13 cellular contexts compared by ENCODE assay signal in genomic region chr3:52089691-52090090, GRCh38. TPM values are rescaled to one million over a fixed set of nuclear protein-coding genes. Genes with fewer than 3 reads are reported as not detected.
DNase-seq lines count a peak whose midpoint lies in the region; ATAC-seq and TF ChIP-seq lines count a peak whose summit lies in the region.
"Had no signal": no experiment of that assay in that cellular context is flagged by ENCODE, and none has a peak within 500 bp of the region (broad histone marks: within the 10 kb centered on the region; RNA-seq: fewer than 3 reads in every experiment).

No MANE protein-coding gene starts in this region.

- peak overlapping the region; percentile 94 for H3K18ac ChIP-seq in mesenchymal stem cell (ENCODE audit: low read depth in 1 of 2, low read length in 2 of 2)

- WGBS in mesenchymal stem cell: 50% methylated on average over 2 of the region's 4 CpGs

- H2BK15ac ChIP-seq in mesenchymal stem cell (ENCODE audit: low read depth, poor library complexity, severe bottlenecking): peak overlapping the region; percentile 82

- no peaks in the 10 kb centered on the region; the same call in 1 of the 2 replicates for H3K27me3 Mint-ChIP-seq in HFFc6 (ENCODE audit: insufficient read depth)

- H3K9me3 Mint-ChIP-seq in HFFc6: no peaks in the 10 kb centered on the region

- TF ChIP-seq CTCF in HFFc6 (IDR thresholded peaks at IDR 0.05) (no peak), coronary artery (IDR thresholded peaks at IDR 0.05) (no peak)

- H3K23ac ChIP-seq in mesenchymal stem cell (ENCODE audit: low read length in 2 of 2): no peak overlapping the region

- H4K91ac ChIP-seq in mesenchymal stem cell (ENCODE audit: low read length): peak overlapping the region; percentile 95

- H3K4me3 ChIP-seq in coronary artery (no peak overlapping the region), mesenchymal stem cell (ENCODE audit: insufficient read depth in 1 of 2, low read depth in 1 of 2, low read length in 2 of 2) (peak overlapping the region in 1 of 2 experiments; percentile 17)

- H3K79me1 ChIP-seq in mesenchymal stem cell (replicated peaks; ENCODE audit: low read length, poor library complexity, severe bottlenecking): peaks cover 2% of the 10 kb centered on the region

- H3K14ac ChIP-seq in mesenchymal stem cell (ENCODE audit: low read length in 2 of 2): no peak overlapping the region

- H2BK12ac ChIP-seq in mesenchymal stem cell (ENCODE audit: low read length in 2 of 2): peak overlapping the region; percentile 84 to 93

- peaks cover 65% of the 10 kb centered on the region for H3K4me1 ChIP-seq in mesenchymal stem cell (ENCODE audit: control insufficient read depth, insufficient read depth, low read depth, low read length)

- peak overlapping the region; percentile 98 for H3K27ac Mint-ChIP-seq in HFFc6

- peak overlapping the region; percentile 63 to 87 for H3K4ac ChIP-seq in mesenchymal stem cell (ENCODE audit: low read depth in 1 of 2, low read length in 2 of 2)

- peak overlapping the region; percentile 3 for H3K4me2 ChIP-seq in mesenchymal stem cell (ENCODE audit: low read length, poor library complexity, severe bottlenecking)

- peaks cover 71% of the 10 kb centered on the region for H3K4me1 Mint-ChIP-seq in HFFc6 (ENCODE audit: low read depth)

- peak overlapping the region; percentile 95 for H2AK5ac ChIP-seq in mesenchymal stem cell (ENCODE audit: low read length, severe bottlenecking)

- no peak for DNase-seq in HFFc6
- DNase-seq in coronary artery (ENCODE audit: low spot score): no peak
- no peak for DNase-seq in mesenchymal stem cell
- no peak for DNase-seq in COR-L47 (lab: John Stamatoyannopoulos, UW)
- DNase-seq in AG08396 (ENCODE audit: low spot score): no peak
- DNase-seq in NCI-H345 (lab: John Stamatoyannopoulos, UW): no peak
- DNase-seq: activated CD4-positive, alpha-beta T cell treated with anti-CD3 and anti-CD28 coated beads, Interleukin-2, amount 50 U/mL, for 48 hours; activated effector memory CD4-positive, alpha-beta T cell treated with Interleukin-2 at 50 U/mL for 16 hours; head of caudate nucleus; T-helper 9 cell had no signal

- H4K8ac ChIP-seq in mesenchymal stem cell (ENCODE audit: low read length): peak overlapping the region; percentile 14

- H3K27ac ChIP-seq in coronary artery (peak overlapping the region; percentile 95 to 99), mesenchymal stem cell (ENCODE audit: low read length, poor library complexity, severe bottlenecking) (peak overlapping the region; percentile 98), temporal lobe (ENCODE audit: low read depth, low read length) (peak overlapping the region; percentile 81)

- H2BK5ac ChIP-seq in mesenchymal stem cell (ENCODE audit: low read depth, low read length, poor library complexity, severe bottlenecking): peak overlapping the region; percentile 61

- H3K27me3 ChIP-seq in mesenchymal stem cell (ENCODE audit: control insufficient read depth in 1 of 2, insufficient read depth in 1 of 2, low read length in 2 of 2): no peaks in the 10 kb centered on the region

- H2BK120ac ChIP-seq in mesenchymal stem cell (ENCODE audit: low read depth, low read length): peak overlapping the region; percentile 8

- ATAC-seq in GM21367 (IDR thresholded peaks at IDR 0.05; ENCODE audit: unreplicated experiment): no peak
- ATAC-seq: Panc1 had no signal

- no peaks in the 10 kb centered on the region for H3K36me3 ChIP-seq in mesenchymal stem cell (ENCODE audit: control insufficient read depth in 1 of 2, insufficient read depth in 2 of 2, low read depth in 1 of 2, low read length in 2 of 2)

- no peaks in the 10 kb centered on the region for H3K9me3 ChIP-seq in mesenchymal stem cell (ENCODE audit: control insufficient read depth, low read length)

- peak overlapping the region; percentile 77 for H3K9ac ChIP-seq in mesenchymal stem cell (ENCODE audit: low read length)

- H2AFZ ChIP-seq in mesenchymal stem cell (ENCODE audit: low read depth, low read length): peak overlapping the region; percentile 30

- H3K4me3 Mint-ChIP-seq in HFFc6: peak overlapping the region; percentile 60

- H3K36me3 Mint-ChIP-seq in HFFc6 (ENCODE audit: low read depth): peaks cover 11% of the 10 kb centered on the region

RNA-seq across cellular contexts. Expression of gene DUSP7, which starts 33.3 kb away (rescaled TPM):
- 10 to 100 TPM; 31.7 to 43.3 (median 37.4) TPM for total RNA-seq in HFFc6 (2021; fragmentation: NEBNext Ultra II Directional; extraction: Animal tissue kit (Norgen Biotek cat#: 25700))
- polyA plus RNA-seq in mesenchymal stem cell (2013, experiment 1 of 2): 30.5 TPM
- polyA plus RNA-seq in mesenchymal stem cell (2013, experiment 2 of 2): 30.2 TPM
- total RNA-seq in temporal lobe: 7.9 TPM
